ENCODE assay signal across 2 cellular contexts in the genomic region with DNA sequence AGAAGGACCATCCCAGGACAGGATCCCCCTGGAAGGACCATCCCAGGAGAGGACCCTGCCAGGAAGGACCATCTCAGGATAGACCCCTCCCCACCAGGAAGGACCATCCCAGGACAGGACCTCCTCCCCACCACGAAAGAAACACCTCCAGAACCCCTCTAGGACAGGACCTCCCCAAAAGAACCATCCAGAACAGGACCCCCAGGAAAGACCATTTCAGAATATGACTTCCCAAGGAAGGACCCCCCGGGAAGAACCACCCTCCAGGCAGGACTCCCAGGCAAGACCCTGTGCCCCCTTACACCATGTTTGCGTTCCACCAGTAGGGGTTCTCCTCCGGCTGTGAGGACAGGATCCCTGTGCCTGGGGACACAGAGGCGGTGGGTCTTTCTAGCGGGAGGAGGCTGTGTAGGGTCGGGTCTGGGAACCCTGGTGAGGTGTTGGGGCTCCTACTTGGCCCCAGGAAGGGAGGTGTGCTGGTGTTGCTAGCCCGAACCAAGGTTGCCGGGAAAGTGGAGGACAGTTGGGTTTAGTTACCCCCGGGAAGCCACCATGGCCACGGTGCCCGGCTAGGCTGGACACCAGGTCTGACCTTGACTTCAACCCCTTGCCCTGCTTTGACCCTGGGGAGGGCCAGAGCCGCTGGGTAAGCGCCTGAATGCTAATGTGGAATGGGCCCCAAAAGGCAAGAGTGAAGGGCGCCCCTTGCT.
TF ChIP-seq lines count a peak whose summit lies in the region.

No MANE protein-coding gene starts in this region.

TF ChIP-seq in WTC11, 78 proteins besides CTCF, POLR2A, EP300 and RAD21:
- TF ChIP-seq, protein P1, sequence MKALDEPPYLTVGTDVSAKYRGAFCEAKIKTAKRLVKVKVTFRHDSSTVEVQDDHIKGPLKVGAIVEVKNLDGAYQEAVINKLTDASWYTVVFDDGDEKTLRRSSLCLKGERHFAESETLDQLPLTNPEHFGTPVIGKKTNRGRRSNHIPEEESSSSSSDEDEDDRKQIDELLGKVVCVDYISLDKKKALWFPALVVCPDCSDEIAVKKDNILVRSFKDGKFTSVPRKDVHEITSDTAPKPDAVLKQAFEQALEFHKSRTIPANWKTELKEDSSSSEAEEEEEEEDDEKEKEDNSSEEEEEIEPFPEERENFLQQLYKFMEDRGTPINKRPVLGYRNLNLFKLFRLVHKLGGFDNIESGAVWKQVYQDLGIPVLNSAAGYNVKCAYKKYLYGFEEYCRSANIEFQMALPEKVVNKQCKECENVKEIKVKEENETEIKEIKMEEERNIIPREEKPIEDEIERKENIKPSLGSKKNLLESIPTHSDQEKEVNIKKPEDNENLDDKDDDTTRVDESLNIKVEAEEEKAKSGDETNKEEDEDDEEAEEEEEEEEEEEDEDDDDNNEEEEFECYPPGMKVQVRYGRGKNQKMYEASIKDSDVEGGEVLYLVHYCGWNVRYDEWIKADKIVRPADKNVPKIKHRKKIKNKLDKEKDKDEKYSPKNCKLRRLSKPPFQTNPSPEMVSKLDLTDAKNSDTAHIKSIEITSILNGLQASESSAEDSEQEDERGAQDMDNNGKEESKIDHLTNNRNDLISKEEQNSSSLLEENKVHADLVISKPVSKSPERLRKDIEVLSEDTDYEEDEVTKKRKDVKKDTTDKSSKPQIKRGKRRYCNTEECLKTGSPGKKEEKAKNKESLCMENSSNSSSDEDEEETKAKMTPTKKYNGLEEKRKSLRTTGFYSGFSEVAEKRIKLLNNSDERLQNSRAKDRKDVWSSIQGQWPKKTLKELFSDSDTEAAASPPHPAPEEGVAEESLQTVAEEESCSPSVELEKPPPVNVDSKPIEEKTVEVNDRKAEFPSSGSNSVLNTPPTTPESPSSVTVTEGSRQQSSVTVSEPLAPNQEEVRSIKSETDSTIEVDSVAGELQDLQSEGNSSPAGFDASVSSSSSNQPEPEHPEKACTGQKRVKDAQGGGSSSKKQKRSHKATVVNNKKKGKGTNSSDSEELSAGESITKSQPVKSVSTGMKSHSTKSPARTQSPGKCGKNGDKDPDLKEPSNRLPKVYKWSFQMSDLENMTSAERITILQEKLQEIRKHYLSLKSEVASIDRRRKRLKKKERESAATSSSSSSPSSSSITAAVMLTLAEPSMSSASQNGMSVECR (CRISPR knock-in tag; IDR thresholded peaks at IDR 0.05; ENCODE audit: borderline replicate concordance): no peak
- TF ChIP-seq CREB1 (CRISPR knock-in tag; IDR thresholded peaks at IDR 0.05): no peak
- TF ChIP-seq, protein P2, sequence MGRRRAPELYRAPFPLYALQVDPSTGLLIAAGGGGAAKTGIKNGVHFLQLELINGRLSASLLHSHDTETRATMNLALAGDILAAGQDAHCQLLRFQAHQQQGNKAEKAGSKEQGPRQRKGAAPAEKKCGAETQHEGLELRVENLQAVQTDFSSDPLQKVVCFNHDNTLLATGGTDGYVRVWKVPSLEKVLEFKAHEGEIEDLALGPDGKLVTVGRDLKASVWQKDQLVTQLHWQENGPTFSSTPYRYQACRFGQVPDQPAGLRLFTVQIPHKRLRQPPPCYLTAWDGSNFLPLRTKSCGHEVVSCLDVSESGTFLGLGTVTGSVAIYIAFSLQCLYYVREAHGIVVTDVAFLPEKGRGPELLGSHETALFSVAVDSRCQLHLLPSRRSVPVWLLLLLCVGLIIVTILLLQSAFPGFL (CRISPR knock-in tag; IDR thresholded peaks at IDR 0.05; ENCODE audit: borderline replicate concordance): no peak

TF ChIP-seq in HepG2, 621 proteins besides CTCF, POLR2A, EP300 and RAD21 (continues in another document):
- no peak for TF ChIP-seq ZBTB3 (CRISPR knock-in tag; IDR thresholded peaks at IDR 0.05; ENCODE audit: borderline replicate concordance, low read depth)
- TF ChIP-seq, protein P3, sequence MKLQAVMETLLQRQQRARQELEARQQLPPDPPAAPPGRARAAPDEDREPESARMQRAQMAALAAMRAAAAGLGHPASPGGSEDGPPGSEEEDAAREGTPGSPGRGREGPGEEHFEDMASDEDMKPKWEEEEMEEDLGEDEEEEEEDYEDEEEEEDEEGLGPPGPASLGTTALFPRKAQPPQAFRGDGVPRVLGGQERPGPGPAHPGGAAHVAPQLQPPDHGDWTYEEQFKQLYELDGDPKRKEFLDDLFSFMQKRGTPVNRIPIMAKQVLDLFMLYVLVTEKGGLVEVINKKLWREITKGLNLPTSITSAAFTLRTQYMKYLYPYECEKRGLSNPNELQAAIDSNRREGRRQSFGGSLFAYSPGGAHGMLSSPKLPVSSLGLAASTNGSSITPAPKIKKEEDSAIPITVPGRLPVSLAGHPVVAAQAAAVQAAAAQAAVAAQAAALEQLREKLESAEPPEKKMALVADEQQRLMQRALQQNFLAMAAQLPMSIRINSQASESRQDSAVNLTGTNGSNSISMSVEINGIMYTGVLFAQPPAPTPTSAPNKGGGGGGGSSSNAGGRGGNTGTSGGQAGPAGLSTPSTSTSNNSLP (IDR thresholded peaks at IDR 0.05; ENCODE audit: low read depth, low read length): no peak
- no peak for TF ChIP-seq ATF7-NPFF (CRISPR knock-in tag; IDR thresholded peaks at IDR 0.05; ENCODE audit: low read depth)
- TF ChIP-seq ZNF20 (CRISPR knock-in tag; IDR thresholded peaks at IDR 0.05): no peak
- no peak for TF ChIP-seq BORCS8-MEF2B (CRISPR knock-in tag; IDR thresholded peaks at IDR 0.05)
- TF ChIP-seq ZSCAN30 (CRISPR knock-in tag; IDR thresholded peaks at IDR 0.05): 0 out of 2 replicates have a peak, but pooled peaks have one; percentile 63
- no peak for TF ChIP-seq ATAD3A (CRISPR knock-in tag; IDR thresholded peaks at IDR 0.05)
- TF ChIP-seq ZNF792 (CRISPR knock-in tag; IDR thresholded peaks at IDR 0.05): 0 out of 2 replicates have a peak, but pooled peaks have one; percentile 5
- TF ChIP-seq RBM22 (optimal IDR thresholded peaks at IDR 0.05; ENCODE audit: low read length): peak; percentile 52
- no peak for TF ChIP-seq ONECUT2 (CRISPR knock-in tag; IDR thresholded peaks at IDR 0.05)
- TF ChIP-seq SNAPC2 (CRISPR knock-in tag; IDR thresholded peaks at IDR 0.05): peak; percentile 66; the same call in 1 of the 2 replicates
- TF ChIP-seq, protein P4, sequence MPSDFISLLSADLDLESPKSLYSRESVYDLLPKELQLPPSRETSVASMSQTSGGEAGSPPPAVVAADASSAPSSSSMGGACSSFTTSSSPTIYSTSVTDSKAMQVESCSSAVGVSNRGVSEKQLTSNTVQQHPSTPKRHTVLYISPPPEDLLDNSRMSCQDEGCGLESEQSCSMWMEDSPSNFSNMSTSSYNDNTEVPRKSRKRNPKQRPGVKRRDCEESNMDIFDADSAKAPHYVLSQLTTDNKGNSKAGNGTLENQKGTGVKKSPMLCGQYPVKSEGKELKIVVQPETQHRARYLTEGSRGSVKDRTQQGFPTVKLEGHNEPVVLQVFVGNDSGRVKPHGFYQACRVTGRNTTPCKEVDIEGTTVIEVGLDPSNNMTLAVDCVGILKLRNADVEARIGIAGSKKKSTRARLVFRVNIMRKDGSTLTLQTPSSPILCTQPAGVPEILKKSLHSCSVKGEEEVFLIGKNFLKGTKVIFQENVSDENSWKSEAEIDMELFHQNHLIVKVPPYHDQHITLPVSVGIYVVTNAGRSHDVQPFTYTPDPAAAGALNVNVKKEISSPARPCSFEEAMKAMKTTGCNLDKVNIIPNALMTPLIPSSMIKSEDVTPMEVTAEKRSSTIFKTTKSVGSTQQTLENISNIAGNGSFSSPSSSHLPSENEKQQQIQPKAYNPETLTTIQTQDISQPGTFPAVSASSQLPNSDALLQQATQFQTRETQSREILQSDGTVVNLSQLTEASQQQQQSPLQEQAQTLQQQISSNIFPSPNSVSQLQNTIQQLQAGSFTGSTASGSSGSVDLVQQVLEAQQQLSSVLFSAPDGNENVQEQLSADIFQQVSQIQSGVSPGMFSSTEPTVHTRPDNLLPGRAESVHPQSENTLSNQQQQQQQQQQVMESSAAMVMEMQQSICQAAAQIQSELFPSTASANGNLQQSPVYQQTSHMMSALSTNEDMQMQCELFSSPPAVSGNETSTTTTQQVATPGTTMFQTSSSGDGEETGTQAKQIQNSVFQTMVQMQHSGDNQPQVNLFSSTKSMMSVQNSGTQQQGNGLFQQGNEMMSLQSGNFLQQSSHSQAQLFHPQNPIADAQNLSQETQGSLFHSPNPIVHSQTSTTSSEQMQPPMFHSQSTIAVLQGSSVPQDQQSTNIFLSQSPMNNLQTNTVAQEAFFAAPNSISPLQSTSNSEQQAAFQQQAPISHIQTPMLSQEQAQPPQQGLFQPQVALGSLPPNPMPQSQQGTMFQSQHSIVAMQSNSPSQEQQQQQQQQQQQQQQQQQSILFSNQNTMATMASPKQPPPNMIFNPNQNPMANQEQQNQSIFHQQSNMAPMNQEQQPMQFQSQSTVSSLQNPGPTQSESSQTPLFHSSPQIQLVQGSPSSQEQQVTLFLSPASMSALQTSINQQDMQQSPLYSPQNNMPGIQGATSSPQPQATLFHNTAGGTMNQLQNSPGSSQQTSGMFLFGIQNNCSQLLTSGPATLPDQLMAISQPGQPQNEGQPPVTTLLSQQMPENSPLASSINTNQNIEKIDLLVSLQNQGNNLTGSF (CRISPR knock-in tag; IDR thresholded peaks at IDR 0.05): no peak
- TF ChIP-seq, protein P5, sequence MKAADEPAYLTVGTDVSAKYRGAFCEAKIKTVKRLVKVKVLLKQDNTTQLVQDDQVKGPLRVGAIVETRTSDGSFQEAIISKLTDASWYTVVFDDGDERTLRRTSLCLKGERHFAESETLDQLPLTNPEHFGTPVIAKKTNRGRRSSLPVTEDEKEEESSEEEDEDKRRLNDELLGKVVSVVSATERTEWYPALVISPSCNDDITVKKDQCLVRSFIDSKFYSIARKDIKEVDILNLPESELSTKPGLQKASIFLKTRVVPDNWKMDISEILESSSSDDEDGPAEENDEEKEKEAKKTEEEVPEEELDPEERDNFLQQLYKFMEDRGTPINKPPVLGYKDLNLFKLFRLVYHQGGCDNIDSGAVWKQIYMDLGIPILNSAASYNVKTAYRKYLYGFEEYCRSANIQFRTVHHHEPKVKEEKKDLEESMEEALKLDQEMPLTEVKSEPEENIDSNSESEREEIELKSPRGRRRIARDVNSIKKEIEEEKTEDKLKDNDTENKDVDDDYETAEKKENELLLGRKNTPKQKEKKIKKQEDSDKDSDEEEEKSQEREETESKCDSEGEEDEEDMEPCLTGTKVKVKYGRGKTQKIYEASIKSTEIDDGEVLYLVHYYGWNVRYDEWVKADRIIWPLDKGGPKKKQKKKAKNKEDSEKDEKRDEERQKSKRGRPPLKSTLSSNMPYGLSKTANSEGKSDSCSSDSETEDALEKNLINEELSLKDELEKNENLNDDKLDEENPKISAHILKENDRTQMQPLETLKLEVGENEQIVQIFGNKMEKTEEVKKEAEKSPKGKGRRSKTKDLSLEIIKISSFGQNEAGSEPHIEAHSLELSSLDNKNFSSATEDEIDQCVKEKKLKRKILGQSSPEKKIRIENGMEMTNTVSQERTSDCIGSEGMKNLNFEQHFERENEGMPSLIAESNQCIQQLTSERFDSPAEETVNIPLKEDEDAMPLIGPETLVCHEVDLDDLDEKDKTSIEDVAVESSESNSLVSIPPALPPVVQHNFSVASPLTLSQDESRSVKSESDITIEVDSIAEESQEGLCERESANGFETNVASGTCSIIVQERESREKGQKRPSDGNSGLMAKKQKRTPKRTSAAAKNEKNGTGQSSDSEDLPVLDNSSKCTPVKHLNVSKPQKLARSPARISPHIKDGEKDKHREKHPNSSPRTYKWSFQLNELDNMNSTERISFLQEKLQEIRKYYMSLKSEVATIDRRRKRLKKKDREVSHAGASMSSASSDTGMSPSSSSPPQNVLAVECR (CRISPR knock-in tag; IDR thresholded peaks at IDR 0.05; ENCODE audit: borderline replicate concordance): 0 out of 2 replicates have a peak, but pooled peaks have one; percentile 15
- no peak for TF ChIP-seq TEAD3 (CRISPR knock-in tag; optimal IDR thresholded peaks at IDR 0.05; ENCODE audit: borderline replicate concordance)
- TF ChIP-seq FOXK1 (CRISPR knock-in tag; IDR thresholded peaks at IDR 0.05; ENCODE audit: borderline replicate concordance, low read depth): no peak
- no peak; the same call in 1 of the 2 replicates for TF ChIP-seq ZNF138 (CRISPR knock-in tag; IDR thresholded peaks at IDR 0.05; ENCODE audit: low read depth)
- no peak for TF ChIP-seq FOXO1 (CRISPR knock-in tag; IDR thresholded peaks at IDR 0.05)
- no peak for TF ChIP-seq PHF5A (CRISPR knock-in tag; IDR thresholded peaks at IDR 0.05; ENCODE audit: low read depth, unreplicated experiment)
- peak; percentile 15; the same call in 1 of the 2 replicates for TF ChIP-seq MTA1 (CRISPR knock-in tag; IDR thresholded peaks at IDR 0.05; ENCODE audit: borderline replicate concordance)
- no peak for TF ChIP-seq ZMAT3 (CRISPR knock-in tag; conservative IDR thresholded peaks at IDR 0.05)
- no peak for TF ChIP-seq ZNF337 (CRISPR knock-in tag; IDR thresholded peaks at IDR 0.05; ENCODE audit: borderline replicate concordance, low read depth)
- no peak for TF ChIP-seq ZNF562 (CRISPR knock-in tag; IDR thresholded peaks at IDR 0.05; ENCODE audit: borderline replicate concordance)
- TF ChIP-seq ZNF549 (CRISPR knock-in tag; IDR thresholded peaks at IDR 0.05): no peak
- TF ChIP-seq ZSCAN25 (CRISPR knock-in tag; IDR thresholded peaks at IDR 0.05): peak; percentile 6; the same call in 1 of the 2 replicates
- no peak for TF ChIP-seq REPIN1 (CRISPR knock-in tag; IDR thresholded peaks at IDR 0.05; ENCODE audit: borderline replicate concordance, low read depth)
- TF ChIP-seq ZFYVE20 (CRISPR knock-in tag; IDR thresholded peaks at IDR 0.05; ENCODE audit: borderline replicate concordance, low read depth): no peak
- peak; percentile 36; the same call in 1 of the 2 replicates for TF ChIP-seq KAT7 (CRISPR knock-in tag; IDR thresholded peaks at IDR 0.05; ENCODE audit: borderline replicate concordance)
- TF ChIP-seq FOXA3 (CRISPR knock-in tag; IDR thresholded peaks at IDR 0.05): 0 out of 2 replicates have a peak, but pooled peaks have one; percentile 9
- no peak for TF ChIP-seq YY1 (IDR thresholded peaks at IDR 0.05; ENCODE audit: insufficient read depth, insufficient replicate concordance, low read depth, low read length)
- no peak for TF ChIP-seq ZNF567 (CRISPR knock-in tag; IDR thresholded peaks at IDR 0.05; ENCODE audit: borderline replicate concordance)
- TF ChIP-seq HDAC1 (CRISPR knock-in tag; IDR thresholded peaks at IDR 0.05): 0 out of 2 replicates have a peak, but pooled peaks have one; percentile 24
- no peak for TF ChIP-seq TARDBP (CRISPR knock-in tag; IDR thresholded peaks at IDR 0.05)
- peak; percentile 41; the same call in 1 of the 2 replicates for TF ChIP-seq ZNF746 (CRISPR knock-in tag; IDR thresholded peaks at IDR 0.05)
- TF ChIP-seq, protein P6, sequence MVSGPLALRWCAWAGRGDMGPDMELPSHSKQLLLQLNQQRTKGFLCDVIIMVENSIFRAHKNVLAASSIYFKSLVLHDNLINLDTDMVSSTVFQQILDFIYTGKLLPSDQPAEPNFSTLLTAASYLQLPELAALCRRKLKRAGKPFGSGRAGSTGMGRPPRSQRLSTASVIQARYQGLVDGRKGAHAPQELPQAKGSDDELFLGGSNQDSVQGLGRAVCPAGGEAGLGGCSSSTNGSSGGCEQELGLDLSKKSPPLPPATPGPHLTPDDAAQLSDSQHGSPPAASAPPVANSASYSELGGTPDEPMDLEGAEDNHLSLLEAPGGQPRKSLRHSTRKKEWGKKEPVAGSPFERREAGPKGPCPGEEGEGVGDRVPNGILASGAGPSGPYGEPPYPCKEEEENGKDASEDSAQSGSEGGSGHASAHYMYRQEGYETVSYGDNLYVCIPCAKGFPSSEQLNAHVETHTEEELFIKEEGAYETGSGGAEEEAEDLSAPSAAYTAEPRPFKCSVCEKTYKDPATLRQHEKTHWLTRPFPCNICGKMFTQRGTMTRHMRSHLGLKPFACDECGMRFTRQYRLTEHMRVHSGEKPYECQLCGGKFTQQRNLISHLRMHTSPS (CRISPR knock-in tag; IDR thresholded peaks at IDR 0.05; ENCODE audit: low read depth): peak; percentile 57; the same call in 1 of the 2 replicates
